In genomic region chr6:14450133-14451040, GRCh38 we compare ENCODE assay signal across 14 cellular contexts.
DNase-seq lines count a peak whose midpoint lies in the region; ATAC-seq and TF ChIP-seq lines count a peak whose summit lies in the region.
"Had no signal": no experiment of that assay in that cellular context is flagged by ENCODE, and none has a peak within 500 bp of the region (broad histone marks: within the 10 kb centered on the region; RNA-seq: fewer than 3 reads in every experiment).

No MANE protein-coding gene starts in this region.

- H3K4me3 Mint-ChIP-seq in WTC11 (no peak overlapping the region), type B pancreatic cell (no peak overlapping the region)

- H3K27me3 ChIP-seq in transverse colon = no peaks in the 10 kb centered on the region

- TF ChIP-seq EP300 in transverse colon (IDR thresholded peaks at IDR 0.05; ENCODE audit: low read depth) = no peak

- H3K36me3 Mint-ChIP-seq in WTC11 (peaks cover 22% of the 10 kb centered on the region), type B pancreatic cell (peaks cover 4% of the 10 kb centered on the region)

- peaks cover 4% of the 10 kb centered on the region for H3K27me3 Mint-ChIP-seq in WTC11 (ENCODE audit: low read depth)
- no peaks in the 10 kb centered on the region for H3K27me3 Mint-ChIP-seq in type B pancreatic cell

- H3K9me3 ChIP-seq in KOPT-K1 (ENCODE audit: insufficient read depth, low read length, poor library complexity, severe bottlenecking) (peaks cover 6% of the 10 kb centered on the region), transverse colon (no peaks in the 10 kb centered on the region)

- no peaks in the 10 kb centered on the region for H3K36me3 ChIP-seq in KOPT-K1 (ENCODE audit: insufficient read depth, low read length)
- H3K36me3 ChIP-seq in transverse colon = no peaks in the 10 kb centered on the region

- no peak for TF ChIP-seq CTCF in WTC11 (IDR thresholded peaks at IDR 0.05)
- no peak for TF ChIP-seq CTCF in transverse colon (IDR thresholded peaks at IDR 0.05)
- TF ChIP-seq CTCF in type B pancreatic cell (conservative IDR thresholded peaks at IDR 0.05) = no peak

- no peak for TF ChIP-seq POLR2A in transverse colon (IDR thresholded peaks at IDR 0.05)

- WGBS in transverse colon (ENCODE audit: low coverage in 1 of 2), 2 donors = 78% methylated on average over 11 to 18 of the region's 18 CpGs

- ATAC-seq in WTC11 = peak; percentile 38
- ATAC-seq: GM12878 had no signal

- peak overlapping the region; percentile 100 for H3K27ac ChIP-seq in KOPT-K1 (ENCODE audit: low read depth, low read length, poor library complexity, severe bottlenecking)
- H3K27ac ChIP-seq in transverse colon = no peak overlapping the region
- H3K27ac ChIP-seq: 22Rv1 had no signal

- no peak overlapping the region for H3K27ac Mint-ChIP-seq in WTC11
- H3K27ac Mint-ChIP-seq in type B pancreatic cell = no peak overlapping the region

- DNase-seq in DMS 273 (lab: John Stamatoyannopoulos, UW; ENCODE audit: unreplicated experiment) (peak; percentile 34), DMS 273 treated with DMSO at 0.1 percent for 48 hours (lab: John Stamatoyannopoulos, UW) (no peak), WTC11 (ENCODE audit: low spot score) (no peak), midbrain (lab: John Stamatoyannopoulos, UW) (peak; percentile 27), NCI-H2029 (lab: John Stamatoyannopoulos, UW) (no peak), transverse colon (no peak), type B pancreatic cell (ENCODE audit: extremely low spot score, unreplicated experiment) (no peak)
- DNase-seq: activated CD4-positive, alpha-beta T cell treated with anti-CD3 and anti-CD28 coated beads, Interleukin-2, amount 50 U/mL, for 4 hours; dermis blood vessel endothelial cell; NK-92 treated with Interleukin-12 subunit alpha and Interleukin-12 subunit beta, amount 100 ng/mL, for 24 hours; stimulated activated CD4-positive, alpha-beta T cell treated with anti-CD3 and anti-CD28 coated beads, Interleukin-4, amount 100 ng/mL, for 24 hours had no signal

- peaks cover 0 to 23% (median 0%) of the 10 kb centered on the region in 4 donors for H3K4me1 ChIP-seq in transverse colon

- H3K9me3 Mint-ChIP-seq in WTC11 (peaks cover 23% of the 10 kb centered on the region), type B pancreatic cell (no peaks in the 10 kb centered on the region)

- CTCF ChIA-PET in WTC11 (lab: Charles Lee) = interaction anchor here (0.5 to 0.9 kb wide), 2 partner anchors 226 to 402 kb away, joined by 3 to 5 read pairs; no protein-coding TSS in a partner anchor

- H3K4me3 ChIP-seq in transverse colon = no peak overlapping the region
- H3K4me3 ChIP-seq: GM12878 had no signal

- intact Hi-C loops in transverse colon (cut with DNase I; ENCODE audit: low total_unique reads) = no loop called here

- in situ Hi-C loops in transverse colon (cut with MboI; ENCODE audit: low pct_ligation_motif_present in 1 of 4, low pct_unique_long_range_greater_than_20kb in 1 of 4, low sequenced_read_pairs in 3 of 4) = no loop called here

- POLR2A ChIA-PET in WTC11 (lab: Charles Lee) = no interaction called here

- H3K4me1 Mint-ChIP-seq in WTC11 (peaks cover 19% of the 10 kb centered on the region), type B pancreatic cell (ENCODE audit: unreplicated experiment) (peaks cover 28% of the 10 kb centered on the region)

TF ChIP-seq in WTC11, 78 proteins besides CTCF, POLR2A, EP300 and RAD21 (continues in another document):
- no peak for TF ChIP-seq TCF7 (CRISPR knock-in tag; IDR thresholded peaks at IDR 0.05; ENCODE audit: low read depth)
- TF ChIP-seq ZNF425 (CRISPR knock-in tag; conservative IDR thresholded peaks at IDR 0.05) = no peak
- no peak for TF ChIP-seq ZNF532 (CRISPR knock-in tag; IDR thresholded peaks at IDR 0.05; ENCODE audit: borderline replicate concordance)
- TF ChIP-seq CBFB (CRISPR knock-in tag; IDR thresholded peaks at IDR 0.05; ENCODE audit: low read depth) = no peak
- TF ChIP-seq NR1H2 (CRISPR knock-in tag; IDR thresholded peaks at IDR 0.05) = no peak
- TF ChIP-seq KAT7 (CRISPR knock-in tag; IDR thresholded peaks at IDR 0.05; ENCODE audit: borderline replicate concordance) = no peak
- TF ChIP-seq NFE2L1 (CRISPR knock-in tag; IDR thresholded peaks at IDR 0.05) = no peak
- TF ChIP-seq ZSCAN18 (CRISPR knock-in tag; IDR thresholded peaks at IDR 0.05) = no peak
- TF ChIP-seq NFATC4 (CRISPR knock-in tag; IDR thresholded peaks at IDR 0.05) = no peak
- no peak for TF ChIP-seq USF1 (CRISPR knock-in tag; IDR thresholded peaks at IDR 0.05)
- TF ChIP-seq IRF2 (CRISPR knock-in tag; IDR thresholded peaks at IDR 0.05; ENCODE audit: borderline replicate concordance, low read depth) = no peak

Comparison
In these comparisons a context has a peak if more than half of its experiments do, and no peak if none do; other contexts are left out.
1. DNase-seq: peak in DMS 273 (single experiment) and midbrain (single experiment); none in DMS 273 treated with DMSO at 0.1 percent for 48 hours (single experiment), WTC11 (single experiment), NCI-H2029 (single experiment), transverse colon (single experiment) and type B pancreatic cell (single experiment).